ENCODE assay signal across 16 cellular contexts in genomic region chr22:44410396-44411056, GRCh38.
A peak's percentile ranks its signal among the peaks of the same experiment; 100 is the strongest.
DNase-seq lines count a peak whose midpoint lies in the region; ATAC-seq and TF ChIP-seq lines count a peak whose summit lies in the region.
"Had no signal": no experiment of that assay in that cellular context is flagged by ENCODE, and none has a peak within 500 bp of the region (broad histone marks: within the 10 kb centered on the region; RNA-seq: fewer than 3 reads in every experiment).

No MANE protein-coding gene starts in this region.

- H3K9me3 ChIP-seq in psoas muscle = no peaks in the 10 kb centered on the region
- H3K9me3 ChIP-seq: BLaER1 had no signal

- peak; percentile 92 for ATAC-seq in left ventricle myocardium superior
- peak in 3 of 4 donors; percentile 49 to 82 (median 56) for ATAC-seq in psoas muscle
- ATAC-seq in left colon = no peak
- ATAC-seq in activated CD8-positive, alpha-beta T cell treated with anti-CD3 and anti-CD28 coated beads, Interleukin-2, amount 10 ng/mL, durations not matched to agents 7 days and 5 days = no peak
- ATAC-seq: T-cell had no signal

- no peaks in the 10 kb centered on the region for H3K36me3 ChIP-seq in psoas muscle (ENCODE audit: insufficient read depth in 1 of 2, low read depth in 1 of 2)
- H3K36me3 ChIP-seq: BLaER1, WERI-Rb-1 had no signal

- H3K9me3 Mint-ChIP-seq in activated CD8-positive, alpha-beta T cell treated with anti-CD3 and anti-CD28 coated beads, Interleukin-2, amount 10 ng/mL, durations not matched to agents 7 days and 5 days (ENCODE audit: insufficient read depth) = no peaks in the 10 kb centered on the region
- H3K9me3 Mint-ChIP-seq: activated T-helper 2 cell treated with anti-CD3 and anti-CD28 coated beads, Interferon-gamma antibody, Interleukin-2, Interleukin-4, amounts not matched to agents 10 μg/mL and 5 μg/mL and 100 μg/mL, durations not matched to agents 14 hours and 24 hours and 36 hours; T-cell had no signal

- no peaks in the 10 kb centered on the region for H3K36me3 Mint-ChIP-seq in activated CD8-positive, alpha-beta T cell treated with anti-CD3 and anti-CD28 coated beads, Interleukin-2, amount 10 ng/mL, durations not matched to agents 7 days and 5 days (ENCODE audit: low read depth)
- H3K36me3 Mint-ChIP-seq: T-cell had no signal

- intact Hi-C loops in left ventricle myocardium superior (cut with micrococcal nuclease) (no loop called here), psoas muscle (cut with DNase I) (no loop called here), left colon (cut with DNase I, micrococcal nuclease) (no loop called here)

- H3K27me3 Mint-ChIP-seq in activated CD8-positive, alpha-beta T cell treated with anti-CD3 and anti-CD28 coated beads, Interleukin-2, amount 10 ng/mL, durations not matched to agents 7 days and 5 days (ENCODE audit: low read depth) = peaks cover 4% of the 10 kb centered on the region

- WGBS in psoas muscle, 3 donors = 44 to 53% (median 47%) methylated on average over 19 of the region's 19 CpGs

- no peaks in the 10 kb centered on the region for H3K4me1 Mint-ChIP-seq in activated CD8-positive, alpha-beta T cell treated with anti-CD3 and anti-CD28 coated beads, Interleukin-2, amount 10 ng/mL, durations not matched to agents 7 days and 5 days (ENCODE audit: low read depth)
- H3K4me1 Mint-ChIP-seq: T-cell had no signal

- H3K27me3 ChIP-seq in psoas muscle (ENCODE audit: insufficient read depth in 3 of 3, low read length in 2 of 3) = peaks cover 0 to 14% (median 2%) of the 10 kb centered on the region in 3 donors
- H3K27me3 ChIP-seq: BLaER1 had no signal

- DNase-seq in NCI-H1694 treated with DMSO at 0.1 percent for 48 hours (lab: John Stamatoyannopoulos, UW) (peak; percentile 18), NCI-H345 (lab: John Stamatoyannopoulos, UW) (peak; percentile 30), left ventricle myocardium superior (peak; percentile 70), psoas muscle (no peak), NCI-H774 (lab: John Stamatoyannopoulos, UW) (no peak), left colon (no peak)
- no peak for DNase-seq in activated CD8-positive, alpha-beta T cell treated with anti-CD3 and anti-CD28 coated beads, Interleukin-2, amount 10 ng/mL, durations not matched to agents 7 days and 5 days
- DNase-seq: caudate nucleus, midbrain, NCI-H2081, T-cell, WERI-Rb-1 had no signal

- no peak overlapping the region for H3K27ac Mint-ChIP-seq in activated CD8-positive, alpha-beta T cell treated with anti-CD3 and anti-CD28 coated beads, Interleukin-2, amount 10 ng/mL, durations not matched to agents 7 days and 5 days
- H3K27ac Mint-ChIP-seq: activated T-helper 2 cell treated with anti-CD3 and anti-CD28 coated beads, Interferon-gamma antibody, Interleukin-2, Interleukin-4, amounts not matched to agents 10 μg/mL and 5 μg/mL and 100 μg/mL, durations not matched to agents 14 hours and 24 hours and 36 hours; T-cell had no signal

- no peak for TF ChIP-seq CTCF in psoas muscle (IDR thresholded peaks at IDR 0.05)

- H3K4me3 ChIP-seq in psoas muscle = no peak overlapping the region
- H3K4me3 ChIP-seq: BLaER1, skin epidermis had no signal

- CTCF ChIA-PET in activated CD8-positive, alpha-beta T cell treated with anti-CD3 and anti-CD28 coated beads, Interleukin-2, amount 10 ng/mL, durations not matched to agents 7 days and 5 days (lab: Charles Lee) = interaction anchor here (0.5 kb wide), 1 partner anchor 12 kb away, joined by 3 read pairs; no protein-coding TSS in a partner anchor

- POLR2A ChIA-PET in activated CD8-positive, alpha-beta T cell treated with anti-CD3 and anti-CD28 coated beads, Interleukin-2, amount 10 ng/mL, durations not matched to agents 7 days and 5 days (lab: Charles Lee) = no interaction called here

- H3K4me1 ChIP-seq in psoas muscle = no peaks in the 10 kb centered on the region
- H3K4me1 ChIP-seq: BLaER1 had no signal

- no peak overlapping the region for H3K4me3 Mint-ChIP-seq in activated CD8-positive, alpha-beta T cell treated with anti-CD3 and anti-CD28 coated beads, Interleukin-2, amount 10 ng/mL, durations not matched to agents 7 days and 5 days
- H3K4me3 Mint-ChIP-seq: T-cell had no signal

- no peak overlapping the region for H3K27ac ChIP-seq in psoas muscle
- H3K27ac ChIP-seq: BLaER1, HL-60, skin epidermis had no signal

Comparison
In these comparisons a context has a peak if more than half of its experiments do, and no peak if none do; other contexts are left out.
1. DNase-seq: peak in NCI-H1694 treated with DMSO at 0.1 percent for 48 hours (single experiment), NCI-H345 (single experiment) and left ventricle myocardium superior (single experiment); none in psoas muscle (0 of 2), NCI-H774 (single experiment), left colon (0 of 2) and activated CD8-positive, alpha-beta T cell treated with anti-CD3 and anti-CD28 coated beads, Interleukin-2, amount 10 ng/mL, durations not matched to agents 7 days and 5 days (single experiment).
2. ATAC-seq: peak in left ventricle myocardium superior (single experiment) and psoas muscle (3 of 4); none in left colon (single experiment) and activated CD8-positive, alpha-beta T cell treated with anti-CD3 and anti-CD28 coated beads, Interleukin-2, amount 10 ng/mL, durations not matched to agents 7 days and 5 days (single experiment).